Comparison of ENCODE assay signal across 8 cellular contexts in genomic region chr2:11465485-11466306, GRCh38. TPM values are rescaled to one million over a fixed set of nuclear protein-coding genes. Genes with fewer than 3 reads are reported as not detected.
DNase-seq lines count a peak whose midpoint lies in the region; ATAC-seq, FAIRE-seq and TF ChIP-seq lines count a peak whose summit lies in the region.

Gene E2F6, minus strand, starts transcription at chr2:11466161. Its CDS starts 282 bp downstream, at chr2:11465879.

- intact Hi-C loops in left cardiac atrium (cut with DNase I), result no loop called here
- intact Hi-C loops in prostate gland (cut with DNase I), result no loop called here

- WGBS in prostate gland, result under 1% methylated on average over 72 of the region's 86 CpGs

- H3K27ac ChIP-seq in prostate gland, result peak within 1 kb of the TSS; percentile 80 to 86

- TF ChIP-seq CTCF in prostate gland (IDR thresholded peaks at IDR 0.05), result peak in 2 of 4 experiments; percentile 26 to 47

- ATAC-seq in HG02884 (IDR thresholded peaks at IDR 0.05; ENCODE audit: unreplicated experiment), result peak; percentile 50
- ATAC-seq in left cardiac atrium, result peak; percentile 93 to 95

- DNase-seq in GM12892 (ENCODE audit: insufficient read length), result peak; percentile 63
- DNase-seq in NCI-H187 treated with DMSO at 0.1 percent for 48 hours (lab: John Stamatoyannopoulos, UW), result peak; percentile 90
- DNase-seq in T-helper 2 cell, result peak; percentile 79 to 83 (median 81)
- peak; percentile 36 to 94 (median 84) for DNase-seq in amygdala (lab: John Stamatoyannopoulos, UW)
- peak; percentile 93 for DNase-seq in left cardiac atrium
- peak; percentile 89 for DNase-seq in prostate gland (ENCODE audit: low spot score)
- peak; percentile 93 for DNase-seq in ureter (ENCODE audit: low spot score)

- H3K27me3 ChIP-seq in prostate gland (replicated peaks; ENCODE audit: insufficient read depth), result no peaks in the 10 kb centered on the region

- peak; percentile 57 for FAIRE-seq in GM12892 (lab: Jason Lieb, UNC)

- H3K4me1 ChIP-seq in prostate gland (replicated peaks), result peaks cover 3% of the 10 kb centered on the region

- H3K9me3 ChIP-seq in prostate gland, result no peaks in the 10 kb centered on the region

- no peaks in the 10 kb centered on the region for H3K36me3 ChIP-seq in prostate gland

- peak; percentile 67; the same call in 1 of the 2 replicates for TF ChIP-seq POLR2A in GM12892 (IDR thresholded peaks at IDR 0.05; ENCODE audit: low read depth, low read length)
- TF ChIP-seq POLR2A in prostate gland (IDR thresholded peaks at IDR 0.05), result peak; percentile 70

- H3K4me3 ChIP-seq in prostate gland, result peak within 1 kb of the TSS; percentile 66 to 72

RNA-seq across cellular contexts. Expression of gene E2F6, which starts in this region (rescaled TPM):
- 8.1 TPM for polyA plus RNA-seq in GM12892 (2012; ENCODE audit: missing spikeins)
- total RNA-seq in left cardiac atrium (10 to 100 TPM; 11.7 to 19.5 TPM), prostate gland (10 to 100 TPM; 14.2 to 25.2 TPM), ureter (13.4 TPM)

Comparison
In these comparisons a context has a peak if more than half of its experiments do, and no peak if none do; other contexts are left out.
1. Peak in every context shown above with its lines: DNase-seq, ATAC-seq, H3K4me3 ChIP-seq and H3K27ac ChIP-seq.